ENCODE assay signal across 27 cellular contexts in the genomic region with DNA sequence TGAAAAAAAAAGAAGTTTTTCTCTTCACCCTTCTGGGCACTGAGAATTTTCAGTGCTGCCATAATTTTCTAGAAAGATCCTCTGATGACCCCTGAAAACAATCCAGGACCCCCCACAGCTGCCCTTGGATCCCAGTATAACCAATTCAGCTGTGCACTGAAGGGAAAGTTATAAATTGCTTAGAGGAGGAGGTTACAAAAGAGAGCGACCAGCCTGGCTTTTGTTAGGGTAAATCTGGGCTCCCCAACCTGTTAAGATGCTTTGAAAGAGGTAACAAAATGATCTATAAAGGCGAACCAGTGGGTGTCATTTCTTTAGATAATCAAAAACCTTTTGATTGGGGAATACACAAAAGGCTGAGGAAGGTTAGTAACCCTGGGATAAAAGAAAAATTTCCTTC.
"Had no signal": no experiment of that assay in that cellular context is flagged by ENCODE, and none has a peak within 500 bp of the region (broad histone marks: within the 10 kb centered on the region; RNA-seq: fewer than 3 reads in every experiment).

No MANE protein-coding gene starts in this region.

- H3K36me3 Mint-ChIP-seq: memory B cell, natural killer cell had no signal

- H3K9me3 Mint-ChIP-seq: dendritic cell treated with granulocyte-macrophage colony-stimulating factor and Interleukin-4, amounts not matched to agents 40 ng/mL and 50 ng/mL, for 4 days; memory B cell; stimulated activated naive CD8-positive, alpha-beta T cell treated with anti-CD3 and anti-CD28 coated beads, Interleukin-15, amount 100 ng/mL, for 72 hours had no signal

- H3K27me3 Mint-ChIP-seq: dendritic cell treated with granulocyte-macrophage colony-stimulating factor and Interleukin-4, amounts not matched to agents 40 ng/mL and 50 ng/mL, for 4 days; memory B cell; progenitor cell of endocrine pancreas; stimulated activated naive CD8-positive, alpha-beta T cell treated with anti-CD3 and anti-CD28 coated beads, Interleukin-15, amount 100 ng/mL, for 72 hours had no signal

- H3K27ac ChIP-seq: colonic mucosa, esophagus muscularis mucosa, foreskin keratinocyte, gastroesophageal sphincter, heart left ventricle, hepatocyte, parathyroid adenoma, right atrium auricular region, suprapubic skin, transverse colon, upper lobe of right lung, uterus had no signal

- H3K4me1 Mint-ChIP-seq: memory B cell; natural killer cell; stimulated activated naive CD8-positive, alpha-beta T cell treated with anti-CD3 and anti-CD28 coated beads, Interleukin-15, amount 100 ng/mL, for 72 hours had no signal

- H3K27ac Mint-ChIP-seq: dendritic cell treated with granulocyte-macrophage colony-stimulating factor and Interleukin-4, amounts not matched to agents 40 ng/mL and 50 ng/mL, for 4 days; memory B cell; natural killer cell; progenitor cell of endocrine pancreas; stimulated activated naive CD8-positive, alpha-beta T cell treated with anti-CD3 and anti-CD28 coated beads, Interleukin-15, amount 100 ng/mL, for 72 hours had no signal

- H3K4me2 ChIP-seq: hepatocyte, smooth muscle cell had no signal

- H3K36me3 ChIP-seq: colonic mucosa, esophagus muscularis mucosa, gastroesophageal sphincter, heart left ventricle, right atrium auricular region, suprapubic skin, transverse colon, upper lobe of right lung, uterus had no signal

- H3K4me1 ChIP-seq: colonic mucosa, esophagus muscularis mucosa, gastroesophageal sphincter, heart left ventricle, parathyroid adenoma, right atrium auricular region, suprapubic skin, transverse colon, upper lobe of right lung, uterus had no signal

- H2AFZ ChIP-seq: hepatocyte, parathyroid adenoma had no signal

- H3K27me3 ChIP-seq: colonic mucosa, esophagus muscularis mucosa, foreskin keratinocyte, gastroesophageal sphincter, heart left ventricle, hepatocyte, right atrium auricular region, suprapubic skin, transverse colon, upper lobe of right lung, uterus had no signal

- H3K4me3 ChIP-seq: colonic mucosa, esophagus muscularis mucosa, gastroesophageal sphincter, heart left ventricle, hepatocyte, lung, right atrium auricular region, smooth muscle cell, suprapubic skin, transverse colon, upper lobe of right lung, uterus had no signal

- H3K79me2 ChIP-seq: hepatocyte, parathyroid adenoma had no signal

- H3K4me3 Mint-ChIP-seq: dendritic cell treated with granulocyte-macrophage colony-stimulating factor and Interleukin-4, amounts not matched to agents 40 ng/mL and 50 ng/mL, for 4 days; memory B cell; natural killer cell; stimulated activated naive CD8-positive, alpha-beta T cell treated with anti-CD3 and anti-CD28 coated beads, Interleukin-15, amount 100 ng/mL, for 72 hours had no signal

- ATAC-seq: foreskin keratinocyte; gastroesophageal sphincter; heart left ventricle; left ventricle myocardium superior; natural killer cell; sciatic nerve; stimulated activated naive CD8-positive, alpha-beta T cell treated with anti-CD3 and anti-CD28 coated beads, Interleukin-15, amount 100 ng/mL, for 72 hours; upper lobe of right lung had no signal

- DNase-seq: colonic mucosa; effector memory CD4-positive, alpha-beta T cell; foreskin keratinocyte; heart left ventricle; left ventricle myocardium superior; natural killer cell; stimulated activated CD4-positive, alpha-beta T cell treated with anti-CD3 and anti-CD28 coated beads, Interleukin-12 subunit alpha, Interleukin-12 subunit beta, amount 100 ng/mL, for 4 hours; stimulated activated CD4-positive, alpha-beta T cell treated with anti-CD3 and anti-CD28 coated beads, Interleukin-1b, Interleukin-23, amount 100 ng/mL, for 48 hours; stimulated activated CD4-positive, alpha-beta T cell treated with anti-CD3 and anti-CD28 coated beads, Interleukin-4, amount 100 ng/mL, for 1 hour; stimulated activated CD8-positive, alpha-beta memory T cell treated with anti-CD3 and anti-CD28 coated beads, Interleukin-4, amount 100 ng/mL, for 48 hours; stimulated activated naive CD4-positive, alpha-beta T cell; stimulated activated naive CD8-positive, alpha-beta T cell treated with anti-CD3 and anti-CD28 coated beads, Interleukin-15, amount 100 ng/mL, for 72 hours; transverse colon; upper lobe of right lung; uterus had no signal
